ENCODE assay signal across 8 cellular contexts in the genomic region with DNA sequence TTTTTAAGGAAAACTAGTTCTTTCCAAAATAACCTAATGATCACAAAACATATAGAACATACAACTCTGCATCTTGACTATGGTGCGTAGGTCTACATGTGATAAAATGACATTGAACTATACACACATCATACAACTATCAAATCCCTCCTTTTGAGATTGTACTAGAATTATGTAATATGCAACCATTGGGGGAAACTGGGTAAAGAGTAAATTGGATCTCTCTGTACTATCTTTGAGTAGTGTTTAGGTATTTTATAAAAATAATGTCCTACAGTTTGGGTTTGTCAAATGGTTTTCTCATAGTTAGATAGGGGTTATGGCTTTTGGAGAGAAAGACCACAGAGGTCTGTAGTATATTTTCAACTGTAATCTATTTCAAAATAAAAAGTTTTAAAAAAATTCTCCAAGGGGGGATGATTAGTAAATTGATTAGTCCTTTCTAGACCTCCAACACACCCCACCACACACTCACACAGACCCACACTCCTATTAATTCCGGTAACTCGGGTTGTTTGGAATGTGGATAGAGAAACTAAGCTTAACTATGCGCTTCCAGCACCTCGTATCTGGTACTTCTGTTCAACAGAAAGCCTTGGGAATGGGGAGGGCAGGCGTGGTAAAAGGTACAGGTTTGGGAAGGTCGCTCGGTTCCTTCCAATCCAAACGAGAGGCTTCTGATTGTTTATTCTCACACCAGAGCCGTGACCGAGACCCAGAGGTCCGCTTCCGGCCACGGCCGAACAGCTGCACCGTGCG. TPM values are rescaled to one million over a fixed set of nuclear protein-coding genes. Genes with fewer than 3 reads are reported as not detected.
DNase-seq lines count a peak whose midpoint lies in the region; ATAC-seq, FAIRE-seq and TF ChIP-seq lines count a peak whose summit lies in the region.

No MANE protein-coding gene starts in this region.

- no peaks in the 10 kb centered on the region for H3K9me3 ChIP-seq in DND-41 (ENCODE audit: insufficient read depth, low read length, severe bottlenecking)
- H3K9me3 ChIP-seq in HUES6 (ENCODE audit: control insufficient read depth, insufficient read depth, low read depth, low read length): no peaks in the 10 kb centered on the region
- no peaks in the 10 kb centered on the region for H3K9me3 ChIP-seq in adrenal gland (replicated peaks in 1 of 3)
- H3K9me3 ChIP-seq in HepG2 (ENCODE audit: low read length): no peaks in the 10 kb centered on the region
- no peaks in the 10 kb centered on the region for H3K9me3 ChIP-seq in thoracic aorta

- H3K4me1 ChIP-seq in DND-41 (ENCODE audit: insufficient read depth, low read length) (peaks cover 28% of the 10 kb centered on the region), HUES6 (ENCODE audit: control insufficient read depth, insufficient read depth, low read length) (peaks cover 8% of the 10 kb centered on the region), adrenal gland (replicated peaks in 1 of 2) (peaks cover 10 to 31% of the 10 kb centered on the region in 2 donors), HepG2 (ENCODE audit: insufficient read depth, low read length) (peaks cover 35% of the 10 kb centered on the region), thoracic aorta (ENCODE audit: control insufficient read depth in 1 of 2, low read depth in 2 of 2) (peaks cover 29 to 31% of the 10 kb centered on the region in 2 donors)

- H3K9ac ChIP-seq in DND-41 (ENCODE audit: low read depth, low read length) (peak overlapping the region; percentile 95), HUES6 (ENCODE audit: low read length) (peak overlapping the region; percentile 97), HepG2 (ENCODE audit: insufficient read depth, low read depth, low read length) (peak overlapping the region; percentile 90)

- TF ChIP-seq EP300 in HepG2 (IDR thresholded peaks at IDR 0.05; ENCODE audit: low read depth in 2 of 2, low read length in 2 of 2): no peak
- TF ChIP-seq EP300 in HepG2 (CRISPR knock-in tag; IDR thresholded peaks at IDR 0.05; ENCODE audit: borderline replicate concordance): no peak

- ATAC-seq in DND-41 (ENCODE audit: insufficient read depth, low read depth): no peak; the same call in 2 of the 3 replicates
- ATAC-seq in HepG2: no peak
- ATAC-seq in thoracic aorta (ENCODE audit: insufficient number of reproducible peaks, low FRiP score, low read depth): no peak

- intact Hi-C loops in adrenal gland (cut with DNase I) (no loop called here), HepG2 (cut with micrococcal nuclease; ENCODE audit: unreplicated experiment) (loop anchor here (2.0 kb wide), 1 partner anchor 27 kb away; no protein-coding TSS in a partner anchor)

- H3K27me3 ChIP-seq in DND-41 (ENCODE audit: insufficient read depth, low read length, poor library complexity) (no peaks in the 10 kb centered on the region), HUES6 (ENCODE audit: control insufficient read depth, insufficient read depth, low read length) (no peaks in the 10 kb centered on the region), adrenal gland (no peaks in the 10 kb centered on the region), HepG2 (ENCODE audit: control insufficient read depth in 1 of 2, insufficient read depth in 2 of 2, low read length in 2 of 2) (no peaks in the 10 kb centered on the region; a peak in 1 of 5 replicates), thoracic aorta (replicated peaks; ENCODE audit: insufficient read depth) (no peaks in the 10 kb centered on the region)

- FAIRE-seq in HepG2 (lab: Jason Lieb, UNC): no peak

- TF ChIP-seq CTCF in DND-41 (IDR thresholded peaks at IDR 0.05; ENCODE audit: borderline replicate concordance, extremely low read depth, low read length, poor library complexity, severe bottlenecking): no peak
- TF ChIP-seq CTCF in adrenal gland (IDR thresholded peaks at IDR 0.05): no peak
- no peak for TF ChIP-seq CTCF in HepG2 (CRISPR knock-in tag; IDR thresholded peaks at IDR 0.05)
- no peak for TF ChIP-seq CTCF in thoracic aorta (IDR thresholded peaks at IDR 0.05)

- TF ChIP-seq RAD21 in HepG2 (CRISPR knock-in tag; IDR thresholded peaks at IDR 0.05): no peak

- TF ChIP-seq POLR2A in adrenal gland (IDR thresholded peaks at IDR 0.05): no peak
- no peak for TF ChIP-seq POLR2A in HepG2 (IDR thresholded peaks at IDR 0.05; ENCODE audit: insufficient read depth in 1 of 2, low read depth in 2 of 2, low read length in 2 of 2)

- POLR2A ChIA-PET in HepG2 (lab: Yijun Ruan, JAX): interaction anchor here (0.7 to 2.1 kb wide), 11 partner anchors 8 to 190 kb away, joined by 3 to 36 read pairs (median 3); partner anchors contain the start of gene SLC30A6

- H3K4me3 ChIP-seq in DND-41 (ENCODE audit: low read depth in 1 of 2, low read length in 2 of 2) (peak overlapping the region; percentile 45 to 71; a peak in 3 of 4 replicates), HUES6 (ENCODE audit: low read depth, low read length) (peak overlapping the region; percentile 98), adrenal gland (peak overlapping the region; percentile 5 to 87 (median 62)), HepG2 (replicated peaks in 1 of 3; ENCODE audit: insufficient read depth in 1 of 3, low read depth in 2 of 3, low read length in 3 of 3) (peak overlapping the region; percentile 96 to 100 (median 100)), thoracic aorta (peak overlapping the region; percentile 99)

- H3K27ac ChIP-seq in DND-41 (ENCODE audit: low read length) (peak overlapping the region; percentile 91), HUES6 (ENCODE audit: low read depth, low read length) (peak overlapping the region; percentile 94), adrenal gland (peak overlapping the region; percentile 88 to 99 (median 96)), HepG2 (ENCODE audit: extremely low read length, insufficient read depth, low read length) (peak overlapping the region; percentile 92), thoracic aorta (peak overlapping the region; percentile 98)

- H3K4me2 ChIP-seq in DND-41 (ENCODE audit: insufficient read depth, low read length): peak overlapping the region; percentile 96
- H3K4me2 ChIP-seq in HepG2 (ENCODE audit: low read depth, low read length): peak overlapping the region; percentile 80

- DNase-seq in DND-41 (no peak), adrenal gland (no peak), HepG2 (ENCODE audit: low spot score) (no peak), thoracic aorta (ENCODE audit: low spot score) (no peak), GM19240 (ENCODE audit: insufficient read length, low spot score) (no peak), islet precursor cell (no peak)
- no peak for DNase-seq in activated CD4-positive, CD25-positive, alpha-beta regulatory T cell treated with anti-CD3 and anti-CD28 coated beads, Interleukin-2, amount 50 U/mL, for 72 hours

- WGBS in adrenal gland, 4 donors: 5 to 19% (median 6%) methylated on average over 4 to 17 of the region's 17 CpGs
- WGBS in HepG2 (ENCODE audit: low lambda C conversion rate): 7% methylated on average over 15 of the region's 17 CpGs

- H3K79me2 ChIP-seq in DND-41 (ENCODE audit: insufficient read depth, low read length) (peaks cover 47% of the 10 kb centered on the region), HepG2 (ENCODE audit: insufficient read depth, low read length) (peaks cover 38% of the 10 kb centered on the region)

- CTCF ChIA-PET in HepG2 (lab: Yijun Ruan, JAX; ENCODE audit: low intra/inter-chr PET ratio, low total read pairs): no interaction called here

- in situ Hi-C loops in HepG2 (cut with HindIII; ENCODE audit: extremely low pct_ligation_motif_present, low pct_unique_long_range_greater_than_20kb): no loop called here

- peaks cover 22% of the 10 kb centered on the region for H3K36me3 ChIP-seq in DND-41 (ENCODE audit: insufficient read depth, low read length)
- H3K36me3 ChIP-seq in HUES6 (ENCODE audit: control insufficient read depth, insufficient read depth, low read length): peaks cover 4% of the 10 kb centered on the region
- no peaks in the 10 kb centered on the region for H3K36me3 ChIP-seq in adrenal gland (replicated peaks in 1 of 2)
- no peaks in the 10 kb centered on the region; a peak in 1 of 5 replicates for H3K36me3 ChIP-seq in HepG2 (replicated peaks in 1 of 2; ENCODE audit: control insufficient read depth in 1 of 2, insufficient read depth in 2 of 2, low read length in 2 of 2)
- no peaks in the 10 kb centered on the region for H3K36me3 ChIP-seq in thoracic aorta

- H2AFZ ChIP-seq in DND-41 (ENCODE audit: low read depth, low read length): peak overlapping the region; percentile 94
- H2AFZ ChIP-seq in HepG2 (ENCODE audit: low read length): no peak overlapping the region

- BruUV-seq in HepG2 (replicated peaks; lab: Mats Ljungman, UMichigan): TSS peak; percentile 95

- H4K20me1 ChIP-seq in DND-41 (ENCODE audit: insufficient read depth, low read length): peaks cover 28% of the 10 kb centered on the region; the same call in 1 of the 2 replicates
- H4K20me1 ChIP-seq in HepG2 (ENCODE audit: insufficient read depth, low read length): peaks cover 32% of the 10 kb centered on the region

TF ChIP-seq in HepG2, 621 proteins besides CTCF, POLR2A, EP300 and RAD21 (continues in another document):
- no peak for TF ChIP-seq ZNF790 (CRISPR knock-in tag; IDR thresholded peaks at IDR 0.05; ENCODE audit: borderline replicate concordance)

RNA-seq across cellular contexts. Expression of gene BIRC6, which starts 0.7 kb away (rescaled TPM):
- total RNA-seq in adrenal gland (100 to 1,000 TPM in 3 of 8 donors, 10 to 100 TPM in 5; 65.0 to 165 (median 88.7) TPM), HepG2 (2016; rRNA removed; fragmentation: Illumina TruSeq; extraction: Trizol) (120 and 158 TPM in 2 replicates), thoracic aorta (100 to 1,000 TPM; 149 to 160 TPM)
- polyA plus RNA-seq in adrenal gland (10 to 100 TPM; 14.2 to 57.3 (median 17.1) TPM), HepG2 (2011; rRNA removed) (64.8 and 65.6 TPM in 2 replicates)
- total RNA-seq in HepG2 (2016; cell fraction: cytosol; rRNA removed; fragmentation: Illumina TruSeq; extraction: Trizol; ENCODE audit: low read depth): 98.2 and 106 TPM in 2 replicates
- 111 and 153 TPM in 2 replicates for total RNA-seq in HepG2 (2016; cell fraction: insoluble cytoplasmic fraction; rRNA removed; fragmentation: Illumina TruSeq; extraction: Trizol)
- 68.7 and 72.0 TPM in 2 replicates for total RNA-seq in HepG2 (2016; cell fraction: membrane; rRNA removed; fragmentation: Illumina TruSeq; extraction: Trizol)
- total RNA-seq in HepG2 (2016; cell fraction: nucleus; rRNA removed; fragmentation: Illumina TruSeq; extraction: Trizol): 178 and 187 TPM in 2 replicates
- 36.0 and 51.5 TPM in 2 replicates for polyA plus RNA-seq in HepG2 (2011; cell fraction: cytosol; rRNA removed)
- 98.6 and 106 TPM in 2 replicates for polyA plus RNA-seq in HepG2 (2011; cell fraction: nucleus; rRNA removed)
- 42.2 and 47.8 TPM in 2 replicates for polyA plus RNA-seq in HepG2 (2012)
- 2.3 and 2.4 TPM in 2 replicates for polyA plus RNA-seq in HepG2 (2016; cell fraction: cytosol; fragmentation: Illumina TruSeq; extraction: Trizol; ENCODE audit: low read depth)
- polyA plus RNA-seq in HepG2 (2016; cell fraction: insoluble cytoplasmic fraction; fragmentation: Illumina TruSeq; extraction: Trizol; ENCODE audit: low read depth): 64.2 and 67.3 TPM in 2 replicates
- polyA plus RNA-seq in HepG2 (2016; cell fraction: membrane; fragmentation: Illumina TruSeq; extraction: Trizol; ENCODE audit: low read depth): 5.8 and 7.0 TPM in 2 replicates
- polyA plus RNA-seq in HepG2 (2016; cell fraction: nucleus; fragmentation: Illumina TruSeq; extraction: Trizol; ENCODE audit: insufficient read depth, low read depth): 59.4 and 64.8 TPM in 2 replicates
- 673 and 951 TPM in 2 replicates for polyA minus RNA-seq in HepG2 (2011; rRNA and poly(A)+ RNA removed; ENCODE audit: low replicate concordance)
- polyA minus RNA-seq in HepG2 (2011; cell fraction: cytosol; rRNA and poly(A)+ RNA removed): 177 and 213 TPM in 2 replicates
- 675 and 750 TPM in 2 replicates for polyA minus RNA-seq in HepG2 (2011; cell fraction: nucleus; rRNA and poly(A)+ RNA removed)
